17 cellular contexts compared by ENCODE assay signal in the genomic region with DNA sequence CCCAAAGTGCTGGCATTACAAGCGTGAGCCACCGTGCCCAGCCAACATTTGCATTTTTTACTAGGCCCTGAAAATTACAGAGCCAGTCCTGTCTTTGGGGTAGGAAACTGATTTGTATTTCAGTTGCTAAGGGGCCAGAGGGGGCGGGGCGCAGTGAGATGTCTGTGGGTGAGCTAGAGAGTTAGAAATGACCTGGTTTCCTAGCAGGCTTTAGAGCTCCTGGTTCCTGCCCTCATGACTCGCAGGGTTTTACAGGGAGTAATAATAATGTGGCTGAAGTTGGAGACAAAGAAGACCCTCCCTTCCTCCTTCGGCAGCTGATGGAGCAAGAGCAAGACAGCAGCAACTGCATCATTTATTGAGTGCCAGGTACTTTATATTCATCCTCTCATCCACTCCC.
DNase-seq lines count a peak whose midpoint lies in the region; ATAC-seq, FAIRE-seq and TF ChIP-seq lines count a peak whose summit lies in the region.
"Had no signal": no experiment of that assay in that cellular context is flagged by ENCODE, and none has a peak within 500 bp of the region (broad histone marks: within the 10 kb centered on the region; RNA-seq: fewer than 3 reads in every experiment).

No MANE protein-coding gene starts in this region.

- H3K4me2 ChIP-seq in GM23248 (ENCODE audit: unreplicated experiment) = no peak overlapping the region
- H3K4me2 ChIP-seq in keratinocyte (ENCODE audit: control insufficient read depth, extremely low read depth, insufficient read depth, low read depth, low read length) = no peak overlapping the region
- H3K4me2 ChIP-seq: BLaER1 treated with 17β-estradiol and CSF1 and Interleukin-3, amounts not matched to agents 10 nM and 100 nM had no signal

- H3K9me3 Mint-ChIP-seq in stimulated activated memory B cell treated with anti-CD40 and anti-IgM and Interleukin-4, amounts not matched to agents 10 μg/mL and 1 μg/mL and 100 μg/mL, for 72 hours = peaks cover 6% of the 10 kb centered on the region

- H3K27ac Mint-ChIP-seq in stimulated activated memory B cell treated with anti-CD40 and anti-IgM and Interleukin-4, amounts not matched to agents 10 μg/mL and 1 μg/mL and 100 μg/mL, for 72 hours = no peak overlapping the region
- H3K27ac Mint-ChIP-seq: B cell; CD8-positive, alpha-beta memory T cell had no signal

- H3K4me1 ChIP-seq in GM23248 (ENCODE audit: insufficient read depth) (peaks cover 8% of the 10 kb centered on the region; the same call in 1 of the 2 replicates), RWPE2 (ENCODE audit: insufficient read depth, poor library complexity, severe bottlenecking) (peaks cover 14% of the 10 kb centered on the region), keratinocyte (ENCODE audit: control insufficient read depth, extremely low read depth, insufficient read depth, low read length) (peaks cover 22% of the 10 kb centered on the region)
- H3K4me1 ChIP-seq: BLaER1 treated with 17β-estradiol and CSF1 and Interleukin-3, amounts not matched to agents 10 nM and 100 nM had no signal

- H3K9me1 ChIP-seq in keratinocyte (ENCODE audit: control insufficient read depth, extremely low read depth, insufficient read depth, low read length) = no peaks in the 10 kb centered on the region

- H3K4me3 Mint-ChIP-seq in stimulated activated memory B cell treated with anti-CD40 and anti-IgM and Interleukin-4, amounts not matched to agents 10 μg/mL and 1 μg/mL and 100 μg/mL, for 72 hours = no peak overlapping the region
- H3K4me3 Mint-ChIP-seq: B cell; CD8-positive, alpha-beta memory T cell had no signal

- TF ChIP-seq CTCF in RWPE2 (IDR thresholded peaks at IDR 0.05; ENCODE audit: poor library complexity, severe bottlenecking) = no peak
- TF ChIP-seq CTCF in keratinocyte (optimal IDR thresholded peaks at IDR 0.05 in 1 of 3, IDR thresholded peaks at IDR 0.05 in 1 of 3, conservative IDR thresholded peaks at IDR 0.05 in 1 of 3; ENCODE audit: extremely low read depth in 1 of 3, insufficient read depth in 2 of 3, low read length in 3 of 3) = no peak

- no peaks in the 10 kb centered on the region for H3K4me1 Mint-ChIP-seq in stimulated activated memory B cell treated with anti-CD40 and anti-IgM and Interleukin-4, amounts not matched to agents 10 μg/mL and 1 μg/mL and 100 μg/mL, for 72 hours
- H3K4me1 Mint-ChIP-seq: B cell; CD8-positive, alpha-beta memory T cell had no signal

- ATAC-seq in RWPE2 (ENCODE audit: low read depth) = peak; percentile 32
- no peak for ATAC-seq in stimulated activated memory B cell treated with anti-CD40 and anti-IgM and Interleukin-4, amounts not matched to agents 10 μg/mL and 1 μg/mL and 100 μg/mL, for 72 hours
- ATAC-seq: K562 had no signal

- dilution Hi-C loops in keratinocyte (cut with MboI; ENCODE audit: extremely low pct_ligation_motif_present, low sequenced_read_pairs) = no loop called here

- no peaks in the 10 kb centered on the region for H3K36me3 Mint-ChIP-seq in stimulated activated memory B cell treated with anti-CD40 and anti-IgM and Interleukin-4, amounts not matched to agents 10 μg/mL and 1 μg/mL and 100 μg/mL, for 72 hours
- H3K36me3 Mint-ChIP-seq: CD8-positive, alpha-beta memory T cell had no signal

- DNase-seq in GM23248 = peak; percentile 53
- DNase-seq in NCI-H526 (lab: John Stamatoyannopoulos, UW) = peak; percentile 61 to 76
- no peak for DNase-seq in RWPE2 (ENCODE audit: low spot score)
- DNase-seq in keratinocyte (ENCODE audit: low read depth, low spot score) = no peak
- DNase-seq in glomerular visceral epithelial cell (ENCODE audit: extremely low spot score) = no peak
- no peak for DNase-seq in NOMO-1 treated with DMSO at 0.1 percent for 48 hours (lab: John Stamatoyannopoulos, UW; ENCODE audit: unreplicated experiment)
- DNase-seq: CD8-positive, alpha-beta memory T cell; COR-L47; DMS 273 treated with DMSO at 0.1 percent for 48 hours; GF-D8; IMR-90 had no signal

- H3K36me3 ChIP-seq in GM23248 (ENCODE audit: low read depth) (no peaks in the 10 kb centered on the region), RWPE2 (ENCODE audit: low read depth) (no peaks in the 10 kb centered on the region), keratinocyte (ENCODE audit: control insufficient read depth in 2 of 2, extremely low read depth in 1 of 2, insufficient read depth in 2 of 2, low read length in 2 of 2) (no peaks in the 10 kb centered on the region)
- H3K36me3 ChIP-seq: BLaER1 treated with 17β-estradiol and CSF1 and Interleukin-3, amounts not matched to agents 10 nM and 100 nM; HAP-1 had no signal

- H3K9ac ChIP-seq in GM23248 = no peak overlapping the region
- no peak overlapping the region for H3K9ac ChIP-seq in keratinocyte (ENCODE audit: control insufficient read depth, extremely low read depth, insufficient read depth, low read length)
- H3K9ac ChIP-seq: BLaER1 treated with 17β-estradiol and CSF1 and Interleukin-3, amounts not matched to agents 10 nM and 100 nM had no signal

- no peaks in the 10 kb centered on the region for H3K9me2 ChIP-seq in GM23248 (ENCODE audit: insufficient read depth)

- H3K4me3 ChIP-seq in GM23248 (no peak overlapping the region), RWPE2 (ENCODE audit: severe bottlenecking) (no peak overlapping the region), keratinocyte (ENCODE audit: control insufficient read depth in 2 of 3, extremely low read depth in 1 of 3, insufficient read depth in 2 of 3, low read depth in 1 of 3, low read length in 3 of 3) (no peak overlapping the region)
- H3K4me3 ChIP-seq: BLaER1 treated with 17β-estradiol and CSF1 and Interleukin-3, amounts not matched to agents 10 nM and 100 nM; HAP-1; K562 had no signal

- H3K27ac ChIP-seq in GM23248 (no peak overlapping the region), RWPE2 (ENCODE audit: poor library complexity, severe bottlenecking) (peak overlapping the region; percentile 22), keratinocyte (ENCODE audit: control insufficient read depth, insufficient read depth, low read length) (peak overlapping the region; percentile 3)
- H3K27ac ChIP-seq: BLaER1 treated with 17β-estradiol and CSF1 and Interleukin-3, amounts not matched to agents 10 nM and 100 nM; HL-60 had no signal

- in situ Hi-C loops in GM23248 (cut with MboI) = no loop called here

- FAIRE-seq in keratinocyte (lab: Jason Lieb, UNC) = no peak

- WGBS in GM23248 (ENCODE audit: low coverage in 1 of 2, low lambda C conversion rate in 2 of 2, missing lambda C conversion rate in 2 of 2), 2 experiments = 80 to 83% methylated on average over 6 of the region's 6 CpGs

- H3K9me3 ChIP-seq in GM23248 (ENCODE audit: low read depth) (no peaks in the 10 kb centered on the region), RWPE2 (ENCODE audit: severe bottlenecking) (no peaks in the 10 kb centered on the region), keratinocyte (ENCODE audit: control insufficient read depth, low read depth, low read length) (no peaks in the 10 kb centered on the region)
- H3K9me3 ChIP-seq: BLaER1 treated with 17β-estradiol and CSF1 and Interleukin-3, amounts not matched to agents 10 nM and 100 nM; HAP-1 had no signal

- no peaks in the 10 kb centered on the region for H3K27me3 Mint-ChIP-seq in stimulated activated memory B cell treated with anti-CD40 and anti-IgM and Interleukin-4, amounts not matched to agents 10 μg/mL and 1 μg/mL and 100 μg/mL, for 72 hours
- H3K27me3 Mint-ChIP-seq: B cell; CD8-positive, alpha-beta memory T cell had no signal

- no peak overlapping the region for H2AFZ ChIP-seq in GM23248
- H2AFZ ChIP-seq in keratinocyte (ENCODE audit: control insufficient read depth, low read length) = no peak overlapping the region

- no peaks in the 10 kb centered on the region for H3K27me3 ChIP-seq in GM23248 (replicated peaks; ENCODE audit: insufficient read depth)
- H3K27me3 ChIP-seq in RWPE2 (ENCODE audit: insufficient read depth, poor library complexity, severe bottlenecking) = no peaks in the 10 kb centered on the region
- no peaks in the 10 kb centered on the region for H3K27me3 ChIP-seq in keratinocyte (ENCODE audit: control insufficient read depth, extremely low read depth, insufficient read depth, low read length)
- H3K27me3 ChIP-seq: BLaER1 treated with 17β-estradiol and CSF1 and Interleukin-3, amounts not matched to agents 10 nM and 100 nM had no signal

- H3K79me2 ChIP-seq in GM23248 (ENCODE audit: insufficient read depth) (no peaks in the 10 kb centered on the region), keratinocyte (ENCODE audit: control insufficient read depth, insufficient read depth, low read length) (no peaks in the 10 kb centered on the region)

- H4K20me1 ChIP-seq in GM23248 (ENCODE audit: insufficient read depth) = no peaks in the 10 kb centered on the region
- H4K20me1 ChIP-seq in keratinocyte (ENCODE audit: control insufficient read depth, extremely low read depth, insufficient read depth, low read length) = no peaks in the 10 kb centered on the region
- H4K20me1 ChIP-seq: BLaER1 treated with 17β-estradiol and CSF1 and Interleukin-3, amounts not matched to agents 10 nM and 100 nM had no signal

- 0 out of 2 replicates have a peak, but pooled peaks cover 5% of the 10 kb centered on the region for H3F3A ChIP-seq in GM23248 (ENCODE audit: insufficient read depth)

Comparison
In these comparisons a context has a peak if more than half of its experiments do, and no peak if none do; other contexts are left out.
1. DNase-seq: peak in GM23248 (single experiment) and NCI-H526 (2 of 2); none in RWPE2 (single experiment), keratinocyte (single experiment), glomerular visceral epithelial cell (single experiment) and NOMO-1 treated with DMSO at 0.1 percent for 48 hours (single experiment).